7 cellular contexts compared by ENCODE assay signal in the genomic region with DNA sequence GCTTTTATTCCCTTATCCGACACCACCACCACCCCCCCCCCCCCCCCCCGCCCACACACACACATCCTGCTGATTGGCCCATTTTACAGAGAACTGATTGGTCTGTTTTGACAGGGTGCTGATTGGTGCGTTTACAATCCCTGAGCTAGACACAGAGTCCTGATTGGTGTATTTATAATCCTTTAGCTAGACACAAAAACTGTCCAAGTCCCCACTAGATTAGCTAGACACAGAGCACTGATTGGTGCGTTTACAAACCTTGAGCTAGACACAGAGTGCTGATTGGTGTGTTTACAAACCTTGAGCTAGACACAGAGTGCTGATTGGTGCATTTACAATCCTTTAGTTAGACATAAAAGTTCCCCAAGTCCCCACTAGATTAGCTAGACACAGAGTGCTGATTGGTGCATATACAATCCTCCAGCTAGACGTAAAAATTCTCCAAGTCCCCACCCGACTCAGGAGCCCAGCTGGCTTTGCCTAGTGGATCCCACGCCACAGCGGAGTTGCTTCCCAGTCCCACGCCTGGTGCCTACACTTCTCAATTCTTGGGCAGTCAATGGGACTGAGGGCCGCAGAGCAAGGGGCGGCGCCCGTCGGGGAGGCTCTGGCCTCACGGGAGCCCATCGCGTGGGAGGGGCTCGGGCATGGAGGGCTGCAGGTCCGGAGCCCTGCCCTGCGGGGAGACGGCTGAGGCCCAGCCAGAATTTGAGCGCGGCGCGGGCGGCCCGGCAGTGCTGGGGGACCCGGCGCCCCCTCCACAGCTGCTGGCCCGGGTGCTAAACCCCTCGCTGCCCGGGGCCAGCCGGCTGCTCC. TPM values are rescaled to one million over a fixed set of nuclear protein-coding genes. Genes with fewer than 3 reads are reported as not detected.
DNase-seq lines count a peak whose midpoint lies in the region; ATAC-seq, FAIRE-seq and TF ChIP-seq lines count a peak whose summit lies in the region.
"Not testable (repeated sequence)": the region's sequence is repeated elsewhere in the genome, so short reads cannot be mapped to it uniquely, and the experiment has no call there.

No MANE protein-coding gene starts in this region.

- not testable (repeated sequence) for H2BK15ac ChIP-seq in H9 (ENCODE audit: low read depth, low read length)

- not testable (repeated sequence) for H3K4me2 ChIP-seq in H9 (ENCODE audit: insufficient read depth, insufficient read length, low read length); Karpas-422 (ENCODE audit: low read depth, low read length, poor library complexity, severe bottlenecking); K562 (ENCODE audit: insufficient read depth, low read length); HepG2 (ENCODE audit: low read depth, low read length)

- POLR2A ChIA-PET in K562 (lab: Yijun Ruan, JAX), result interaction anchor here (0.7 kb wide), 1 partner anchor 9 kb away, joined by 3 read pairs; no protein-coding TSS in a partner anchor
- POLR2A ChIA-PET in HepG2 (lab: Yijun Ruan, JAX), result not testable (repeated sequence)

- not testable (repeated sequence) for H3K4me1 ChIP-seq in H9 (ENCODE audit: insufficient read depth, low read length); Karpas-422 (ENCODE audit: low read length); K562 (replicated peaks in 1 of 2; ENCODE audit: control insufficient read depth in 2 of 2, insufficient read depth in 2 of 2, low read length in 2 of 2); HepG2 (ENCODE audit: insufficient read depth, low read length)

- not testable (repeated sequence) for H3K27ac Mint-ChIP-seq in H9; stimulated activated memory B cell treated with anti-CD40 and anti-IgM and Interleukin-4, amounts not matched to agents 10 μg/mL and 1 μg/mL and 100 μg/mL, for 72 hours

- H3K36me3 Mint-ChIP-seq in H9 (ENCODE audit: insufficient read depth in 1 of 3, low read depth in 3 of 3); stimulated activated memory B cell treated with anti-CD40 and anti-IgM and Interleukin-4, amounts not matched to agents 10 μg/mL and 1 μg/mL and 100 μg/mL, for 72 hours: not testable (repeated sequence)

- not testable (repeated sequence) for H3K79me2 ChIP-seq in H9 (ENCODE audit: insufficient read depth, low read length); Karpas-422 (ENCODE audit: low read length); K562 (ENCODE audit: control insufficient read depth, insufficient read depth, low read length); HepG2 (ENCODE audit: insufficient read depth, low read length)

- H3K9me1 ChIP-seq in K562 (ENCODE audit: control insufficient read depth, insufficient read depth, low read length), result not testable (repeated sequence)

- H3K4me3 Mint-ChIP-seq in H9; stimulated activated memory B cell treated with anti-CD40 and anti-IgM and Interleukin-4, amounts not matched to agents 10 μg/mL and 1 μg/mL and 100 μg/mL, for 72 hours: not testable (repeated sequence)

- not testable (repeated sequence) for TF ChIP-seq RAD21 in K562 (CRISPR knock-in tag; conservative IDR thresholded peaks at IDR 0.05 in 1 of 2, IDR thresholded peaks at IDR 0.05 in 1 of 2); HepG2 (CRISPR knock-in tag; IDR thresholded peaks at IDR 0.05)

- not testable (repeated sequence) for H2AK5ac ChIP-seq in H9 (ENCODE audit: insufficient read length, low read length)

- peaks cover 7 to 13% of the 10 kb centered on the region in 2 experiments; a peak in 3 of 5 replicates for H3K9me3 Mint-ChIP-seq in H9
- H3K9me3 Mint-ChIP-seq in stimulated activated memory B cell treated with anti-CD40 and anti-IgM and Interleukin-4, amounts not matched to agents 10 μg/mL and 1 μg/mL and 100 μg/mL, for 72 hours, result not testable (repeated sequence)

- not testable (repeated sequence) for H3K18ac ChIP-seq in H9 (ENCODE audit: insufficient read length, low read depth, low read length)

- H2BK5ac ChIP-seq in H9 (ENCODE audit: insufficient read length, low read length), result not testable (repeated sequence)

- peaks cover 13% of the 10 kb centered on the region for H3K27me3 Mint-ChIP-seq in H9 (ENCODE audit: low read depth)
- H3K27me3 Mint-ChIP-seq in stimulated activated memory B cell treated with anti-CD40 and anti-IgM and Interleukin-4, amounts not matched to agents 10 μg/mL and 1 μg/mL and 100 μg/mL, for 72 hours, result not testable (repeated sequence)

- H2BK20ac ChIP-seq in H9 (ENCODE audit: low read depth, low read length, poor library complexity, severe bottlenecking), result not testable (repeated sequence)

- in situ Hi-C loops in K562 (cut with MboI); HepG2 (cut with HindIII; ENCODE audit: extremely low pct_ligation_motif_present, low pct_unique_long_range_greater_than_20kb): not testable (repeated sequence)

- H3K23ac ChIP-seq in H9 (ENCODE audit: insufficient read length, low read depth, low read length), result not testable (repeated sequence)

- not testable (repeated sequence) for H3K4ac ChIP-seq in H9 (ENCODE audit: low read depth, low read length)

- FAIRE-seq in K562 (lab: Jason Lieb, UNC); HepG2 (lab: Jason Lieb, UNC): not testable (repeated sequence)

- not testable (repeated sequence) for H3K14ac ChIP-seq in H9 (ENCODE audit: insufficient read depth, low read length)

- H3T11ph ChIP-seq in H9 (ENCODE audit: low read length), result not testable (repeated sequence)

- TF ChIP-seq POLR2A in K562 (conservative IDR thresholded peaks at IDR 0.05); HepG2 (IDR thresholded peaks at IDR 0.05; ENCODE audit: insufficient read depth in 1 of 2, low read depth in 2 of 2, low read length in 2 of 2): not testable (repeated sequence)

- no CpG with 5 or more reads among the region's 33 CpGs for WGBS in H9 (ENCODE audit: extremely low coverage, insufficient read length, low lambda C conversion rate)
- WGBS in K562 (ENCODE audit: insufficient coverage, low coverage, missing lambda C conversion rate), result 34% methylated on average over 29 of the region's 33 CpGs
- WGBS in HepG2 (ENCODE audit: low lambda C conversion rate), result 52% methylated on average over 17 of the region's 33 CpGs

- H3K27me3 ChIP-seq in H9 (ENCODE audit: insufficient read depth, low read length); Karpas-422 (ENCODE audit: low read length): not testable (repeated sequence)
- H3K27me3 ChIP-seq in K562 (ENCODE audit: control insufficient read depth in 2 of 2, insufficient read depth in 2 of 2, low read length in 2 of 2) (peaks cover 52 to 61% of the 10 kb centered on the region in 2 experiments), HepG2 (ENCODE audit: control insufficient read depth in 1 of 2, insufficient read depth in 2 of 2, low read length in 2 of 2) (peaks cover 2 to 20% of the 10 kb centered on the region in 2 experiments; a peak in 3 of 5 replicates)

- not testable (repeated sequence) for H2AFZ ChIP-seq in H9 (ENCODE audit: low read length); Karpas-422 (ENCODE audit: low read length); K562 (ENCODE audit: low read depth, low read length); HepG2 (ENCODE audit: low read length)

- not testable (repeated sequence) for H3K79me1 ChIP-seq in H9 (ENCODE audit: insufficient read depth, low read depth, low read length, poor library complexity, severe bottlenecking)

- not testable (repeated sequence) for H3K4me3 ChIP-seq in Karpas-422 (ENCODE audit: low read length); K562; HepG2 (replicated peaks in 1 of 3; ENCODE audit: insufficient read depth in 1 of 3, low read depth in 2 of 3, low read length in 3 of 3)

- H2BK12ac ChIP-seq in H9 (ENCODE audit: insufficient read length, low read depth, low read length), result not testable (repeated sequence)

- H4K5ac ChIP-seq in H9 (ENCODE audit: insufficient read length, low read depth, low read length), result not testable (repeated sequence)

- H3K9ac ChIP-seq in H9 (ENCODE audit: extremely low read depth, insufficient read length, low read length); Karpas-422 (ENCODE audit: low read length); K562 (ENCODE audit: insufficient read depth in 1 of 2, low read depth in 2 of 2, low read length in 2 of 2); HepG2 (ENCODE audit: insufficient read depth, low read depth, low read length): not testable (repeated sequence)

- H4K20me1 ChIP-seq in H9 (ENCODE audit: control insufficient read depth, insufficient read depth, insufficient read length); Karpas-422 (ENCODE audit: insufficient read depth, low read depth, low read length); K562 (replicated peaks; ENCODE audit: control insufficient read depth, insufficient read depth, low read length); HepG2 (ENCODE audit: insufficient read depth, low read length): not testable (repeated sequence)

- intact Hi-C loops in K562 (cut with micrococcal nuclease); HepG2 (cut with micrococcal nuclease; ENCODE audit: unreplicated experiment): not testable (repeated sequence)

- not testable (repeated sequence) for TF ChIP-seq EP300 in K562 (IDR thresholded peaks at IDR 0.05; ENCODE audit: low read length); HepG2 (IDR thresholded peaks at IDR 0.05; ENCODE audit: low read depth in 2 of 2, low read length in 2 of 2); HepG2 (CRISPR knock-in tag; IDR thresholded peaks at IDR 0.05; ENCODE audit: borderline replicate concordance)

- not testable (repeated sequence) for H3K36me3 ChIP-seq in Karpas-422 (ENCODE audit: insufficient read depth, low read length); K562 (ENCODE audit: control insufficient read depth, insufficient read depth, low read length); HepG2 (replicated peaks in 1 of 2; ENCODE audit: control insufficient read depth in 1 of 2, insufficient read depth in 2 of 2, low read length in 2 of 2)

- DNase-seq in ELF-1 (ENCODE audit: low read depth, low spot score) (peak; percentile 76), H9 (peak; percentile 37), Karpas-422 (peak; percentile 38), NCI-H69 (lab: John Stamatoyannopoulos, UW) (peak; percentile 49)
- DNase-seq in K562 (ENCODE audit: extremely low read depth in 1 of 4, low spot score in 3 of 4); HepG2 (ENCODE audit: low spot score): not testable (repeated sequence)

- H3K9me3 ChIP-seq in H9 (ENCODE audit: control insufficient read depth, low read depth, low read length); Karpas-422 (ENCODE audit: low read length); K562 (replicated peaks; ENCODE audit: control insufficient read depth, insufficient read depth, low read depth, low read length); HepG2 (ENCODE audit: low read length): not testable (repeated sequence)

- H3K27ac ChIP-seq in H9 (ENCODE audit: insufficient read length, low read depth, low read length); Karpas-422 (ENCODE audit: low read length); K562 (ENCODE audit: extremely low read depth, low read depth, low read length); HepG2 (ENCODE audit: extremely low read length, insufficient read depth, low read length): not testable (repeated sequence)

- not testable (repeated sequence) for H3K4me1 Mint-ChIP-seq in H9; stimulated activated memory B cell treated with anti-CD40 and anti-IgM and Interleukin-4, amounts not matched to agents 10 μg/mL and 1 μg/mL and 100 μg/mL, for 72 hours

- not testable (repeated sequence) for TF ChIP-seq CTCF in H9 (conservative IDR thresholded peaks at IDR 0.05); K562 (IDR thresholded peaks at IDR 0.05 in 2 of 3, conservative IDR thresholded peaks at IDR 0.05 in 1 of 3; ENCODE audit: insufficient read depth in 2 of 3, low read depth in 1 of 3, low read length in 3 of 3); HepG2 (CRISPR knock-in tag; IDR thresholded peaks at IDR 0.05)

- CTCF ChIA-PET in K562 (lab: Yijun Ruan, JAX; ENCODE audit: low intra/inter-chr PET ratio); HepG2 (lab: Yijun Ruan, JAX; ENCODE audit: low intra/inter-chr PET ratio, low total read pairs): not testable (repeated sequence)

- not testable (repeated sequence) for H4K91ac ChIP-seq in H9 (ENCODE audit: insufficient read length, low read depth, low read length)

- H3K23me2 ChIP-seq in H9 (ENCODE audit: insufficient read length, low read depth, low read length, poor library complexity, severe bottlenecking), result not testable (repeated sequence)

- not testable (repeated sequence) for H2BK120ac ChIP-seq in H9 (ENCODE audit: low read depth, low read length, poor library complexity, severe bottlenecking)

- ATAC-seq in K562, HepG2: not testable (repeated sequence)
- ATAC-seq in stimulated activated memory B cell treated with anti-CD40 and anti-IgM and Interleukin-4, amounts not matched to agents 10 μg/mL and 1 μg/mL and 100 μg/mL, for 72 hours, result peak; percentile 36

- BruUV-seq in K562 (replicated peaks; lab: Mats Ljungman, UMichigan); HepG2 (replicated peaks; lab: Mats Ljungman, UMichigan): not testable (repeated sequence)

- not testable (repeated sequence) for H3K56ac ChIP-seq in H9 (ENCODE audit: insufficient read length, low read depth, low read length)

- not testable (repeated sequence) for H4K8ac ChIP-seq in H9 (replicated peaks; ENCODE audit: insufficient read length, low read depth, low read length)

- not testable (repeated sequence) for H3K9me2 ChIP-seq in Karpas-422 (replicated peaks; ENCODE audit: insufficient read depth, low read length)

RNA-seq across cellular contexts. Expression of gene BAK1, which starts 58.9 kb away (rescaled TPM):
- total RNA-seq in H9 (2021), result 40.0 and 41.4 TPM in 2 replicates
- 9.9 and 18.7 TPM in 2 replicates for total RNA-seq in Karpas-422 (2014; rRNA removed; shearing (Covaris generic); ENCODE audit: low replicate concordance)
- 5.4 and 22.3 TPM in 2 replicates for total RNA-seq in K562 (2011; cell fraction: chromatin; rRNA removed; ENCODE audit: low replicate concordance)
- 18.4 and 20.8 TPM in 2 replicates for total RNA-seq in K562 (2011; cell fraction: nucleolus; rRNA removed)
- 18.6 and 21.4 TPM in 2 replicates for total RNA-seq in K562 (2011; cell fraction: nucleoplasm; rRNA removed)
- total RNA-seq in K562 (2014; rRNA removed), result 11.5 and 14.8 TPM in 2 replicates
- 14.4 and 16.5 TPM in 2 replicates for total RNA-seq in K562 (2014; rRNA removed; fragmentation: Illumina TruSeq; extraction: Trizol)
- 24.6 and 26.0 TPM in 2 replicates for total RNA-seq in K562 (2015; rRNA removed; fragmentation: Illumina TruSeq; extraction: Trizol)
- 28.2 and 30.7 TPM in 2 replicates for total RNA-seq in K562 (2021)
- 18.9 and 22.7 TPM in 2 replicates for polyA plus RNA-seq in K562 (2011; rRNA removed)
- 27.6 and 36.1 TPM in 2 replicates for polyA plus RNA-seq in K562 (2011; cell fraction: cytosol; rRNA removed)
- polyA plus RNA-seq in K562 (2011; cell fraction: nucleus; rRNA removed), result 19.6 and 25.1 TPM in 2 replicates
- 23.7 and 26.4 TPM in 2 replicates for polyA plus RNA-seq in K562 (2012)
- polyA plus RNA-seq in K562 (2014; fragmentation: Illumina TruSeq; extraction: Trizol), result 23.7 and 28.2 TPM in 2 replicates
- 1 to 10 TPM; 5.4 to 9.7 TPM for polyA plus RNA-seq in K562 (2014; fragmentation: Nextera tagmentation; extraction: Ambion mirVana)
- 24.1 and 26.2 TPM in 2 replicates for polyA plus RNA-seq in K562 (2014; rRNA removed)
- polyA minus RNA-seq in K562 (2011; rRNA and poly(A)+ RNA removed), result 12.4 and 16.0 TPM in 2 replicates
- 16.0 and 18.0 TPM in 2 replicates for polyA minus RNA-seq in K562 (2011; cell fraction: cytosol; rRNA and poly(A)+ RNA removed)
- 5.7 and 7.8 TPM in 2 replicates for polyA minus RNA-seq in K562 (2011; cell fraction: nucleus; rRNA and poly(A)+ RNA removed)
- total RNA-seq in HepG2 (2016; rRNA removed; fragmentation: Illumina TruSeq; extraction: Trizol), result 23.8 and 25.9 TPM in 2 replicates
- total RNA-seq in HepG2 (2016; cell fraction: cytosol; rRNA removed; fragmentation: Illumina TruSeq; extraction: Trizol; ENCODE audit: low read depth), result 16.2 and 22.7 TPM in 2 replicates
- total RNA-seq in HepG2 (2016; cell fraction: insoluble cytoplasmic fraction; rRNA removed; fragmentation: Illumina TruSeq; extraction: Trizol), result 24.2 and 26.8 TPM in 2 replicates
- 40.6 and 46.1 TPM in 2 replicates for total RNA-seq in HepG2 (2016; cell fraction: membrane; rRNA removed; fragmentation: Illumina TruSeq; extraction: Trizol)
- 11.2 and 14.0 TPM in 2 replicates for total RNA-seq in HepG2 (2016; cell fraction: nucleus; rRNA removed; fragmentation: Illumina TruSeq; extraction: Trizol)
- polyA plus RNA-seq in HepG2 (2011; rRNA removed), result 15.0 and 22.2 TPM in 2 replicates
- 19.9 and 23.5 TPM in 2 replicates for polyA plus RNA-seq in HepG2 (2011; cell fraction: cytosol; rRNA removed)
- polyA plus RNA-seq in HepG2 (2011; cell fraction: nucleus; rRNA removed), result 13.5 and 15.1 TPM in 2 replicates
- polyA plus RNA-seq in HepG2 (2012), result 10.2 and 16.3 TPM in 2 replicates
- polyA plus RNA-seq in HepG2 (2016; cell fraction: cytosol; fragmentation: Illumina TruSeq; extraction: Trizol; ENCODE audit: low read depth), result 21.1 and 27.3 TPM in 2 replicates
- 25.7 and 28.6 TPM in 2 replicates for polyA plus RNA-seq in HepG2 (2016; cell fraction: insoluble cytoplasmic fraction; fragmentation: Illumina TruSeq; extraction: Trizol; ENCODE audit: low read depth)
- 36.0 and 39.7 TPM in 2 replicates for polyA plus RNA-seq in HepG2 (2016; cell fraction: membrane; fragmentation: Illumina TruSeq; extraction: Trizol; ENCODE audit: low read depth)
- polyA plus RNA-seq in HepG2 (2016; cell fraction: nucleus; fragmentation: Illumina TruSeq; extraction: Trizol; ENCODE audit: insufficient read depth, low read depth), result 24.6 and 25.1 TPM in 2 replicates
- polyA minus RNA-seq in HepG2 (2011; rRNA and poly(A)+ RNA removed; ENCODE audit: low replicate concordance), result 38.8 and 50.3 TPM in 2 replicates
- polyA minus RNA-seq in HepG2 (2011; cell fraction: cytosol; rRNA and poly(A)+ RNA removed), result 14.0 and 16.7 TPM in 2 replicates
- polyA minus RNA-seq in HepG2 (2011; cell fraction: nucleus; rRNA and poly(A)+ RNA removed), result 7.6 and 8.2 TPM in 2 replicates
